Comparison of ENCODE assay signal across 8 cellular contexts in the genomic region with DNA sequence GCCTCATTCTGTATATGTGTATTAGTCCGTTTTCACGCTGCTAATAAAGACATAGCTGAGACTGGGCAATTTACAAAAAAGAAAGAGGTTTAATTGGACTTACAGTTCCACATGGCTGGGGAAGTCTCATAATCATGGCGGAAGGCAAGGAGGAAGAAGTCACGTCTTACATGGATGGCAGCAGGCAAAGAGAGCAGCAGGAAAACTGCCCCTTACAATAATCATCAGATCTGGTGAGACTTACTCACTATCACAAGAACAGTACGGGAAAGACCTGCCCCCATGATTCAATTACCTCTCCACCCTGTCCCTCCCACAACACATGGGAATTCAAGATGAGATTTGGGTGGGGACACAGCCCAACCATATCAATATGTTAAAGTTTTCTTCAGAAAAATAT.
"Had no signal": no experiment of that assay in that cellular context is flagged by ENCODE, and none has a peak within 500 bp of the region (broad histone marks: within the 10 kb centered on the region; RNA-seq: fewer than 3 reads in every experiment).

No MANE protein-coding gene starts in this region.

- FAIRE-seq: HepG2, HTR-8/SVneo had no signal

- H3K27ac Mint-ChIP-seq: IgD-negative memory B cell had no signal

- H3K36me3 Mint-ChIP-seq: IgD-negative memory B cell had no signal

- H3K4me1 Mint-ChIP-seq: IgD-negative memory B cell had no signal

- H3K4me2 ChIP-seq: KMS-11 had no signal

- H3K27ac ChIP-seq: HL-60, KMS-11 had no signal

- DNase-seq: IMR-90, KBM-7, KG1 had no signal

- ATAC-seq: HepG2 had no signal

- H3K9ac ChIP-seq: KMS-11 had no signal

- H3K27me3 Mint-ChIP-seq: IgD-negative memory B cell had no signal
